ENCODE assay signal across 1 cellular context in the genomic region with DNA sequence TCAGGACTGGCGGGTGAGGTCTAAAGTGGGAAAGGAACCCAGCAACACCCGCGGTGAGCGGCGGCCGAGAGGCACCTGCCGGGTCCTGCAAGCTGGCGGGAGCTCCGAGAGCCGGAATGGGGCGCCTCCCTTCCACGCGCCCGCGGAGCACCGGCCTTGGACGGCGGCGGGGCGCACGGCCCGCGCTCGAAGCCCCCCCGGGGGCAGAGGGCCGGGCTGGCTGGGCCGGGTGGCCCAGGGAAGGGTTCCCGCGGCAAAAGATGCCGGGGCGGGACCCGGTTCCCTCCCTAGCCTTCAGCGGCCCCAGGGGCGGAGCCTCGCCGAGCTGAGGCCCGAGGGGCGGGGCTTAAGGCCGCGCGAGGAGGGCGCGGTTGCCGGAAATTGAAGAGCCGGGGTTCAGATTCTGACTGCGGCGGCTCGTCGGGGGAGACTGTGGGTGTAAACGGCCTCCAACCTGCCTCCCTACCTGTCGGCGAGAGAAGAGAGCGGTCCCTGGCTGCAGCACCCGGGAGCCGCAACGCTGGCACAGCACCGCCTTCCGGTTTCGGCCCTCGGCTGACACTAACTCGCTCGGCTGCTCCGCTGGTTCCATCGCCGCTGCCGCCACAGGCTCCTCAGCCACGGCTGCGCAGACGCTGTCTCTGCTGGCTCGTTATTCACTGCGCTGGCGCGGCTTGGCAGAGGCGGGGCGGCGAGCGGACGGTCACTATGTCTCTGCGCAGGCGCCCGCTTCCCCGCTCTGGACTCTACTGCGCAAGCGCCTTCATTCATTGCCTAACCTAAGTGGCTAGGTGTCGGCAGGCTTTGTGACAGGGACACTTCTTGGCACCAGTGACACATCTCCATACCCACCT.
A peak's percentile ranks its signal among the peaks of the same experiment; 100 is the strongest.
TF ChIP-seq lines count a peak whose summit lies in the region.

Gene RABIF (minus strand): TSS at position 643 of the 854 bp plus-strand sequence. CDS start 51 bp downstream, at position 592.

TF ChIP-seq in HepG2, 621 proteins besides CTCF, POLR2A, EP300 and RAD21 (continued from another document and continues in another):
- TF ChIP-seq ZNF790 (CRISPR knock-in tag; IDR thresholded peaks at IDR 0.05; ENCODE audit: borderline replicate concordance) = peak; percentile 67; the same call in 1 of the 2 replicates
- TF ChIP-seq SOX6 (IDR thresholded peaks at IDR 0.05) = no peak
- peak; percentile 68; the same call in 1 of the 2 replicates for TF ChIP-seq SOX6 (CRISPR knock-in tag; IDR thresholded peaks at IDR 0.05)
- no peak for TF ChIP-seq SMARCC2 (IDR thresholded peaks at IDR 0.05)
- peak; percentile 36; the same call in 1 of the 2 replicates for TF ChIP-seq SIX4 (CRISPR knock-in tag; IDR thresholded peaks at IDR 0.05)
- no peak; the same call in 1 of the 2 replicates for TF ChIP-seq MED13 (CRISPR knock-in tag; IDR thresholded peaks at IDR 0.05)
- peak; percentile 67; the same call in 1 of the 2 replicates for TF ChIP-seq ZFP36L2 (CRISPR knock-in tag; IDR thresholded peaks at IDR 0.05)
- no peak for TF ChIP-seq ZNF552 (CRISPR knock-in tag; IDR thresholded peaks at IDR 0.05; ENCODE audit: borderline replicate concordance)
- TF ChIP-seq ZNF772 (CRISPR knock-in tag; IDR thresholded peaks at IDR 0.05) = peak; percentile 85; the same call in 1 of the 2 replicates
- peak; percentile 69; the same call in 1 of the 2 replicates for TF ChIP-seq THAP9 (CRISPR knock-in tag; IDR thresholded peaks at IDR 0.05; ENCODE audit: borderline replicate concordance)
- peak; percentile 88; the same call in 1 of the 2 replicates for TF ChIP-seq ZNF225 (CRISPR knock-in tag; IDR thresholded peaks at IDR 0.05)
- TF ChIP-seq KLF12 (CRISPR knock-in tag; IDR thresholded peaks at IDR 0.05; ENCODE audit: borderline replicate concordance) = peak; percentile 62; the same call in 1 of the 2 replicates
- 0 out of 2 replicates have a peak, but pooled peaks have one; percentile 33 for TF ChIP-seq ZNF329 (CRISPR knock-in tag; IDR thresholded peaks at IDR 0.05; ENCODE audit: low read depth)
- peak; percentile 40; the same call in 1 of the 2 replicates for TF ChIP-seq TMF1 (CRISPR knock-in tag; IDR thresholded peaks at IDR 0.05; ENCODE audit: low read depth)
- TF ChIP-seq ZNF850 (CRISPR knock-in tag; conservative IDR thresholded peaks at IDR 0.05) = no peak
- TF ChIP-seq TAF1 (CRISPR knock-in tag; IDR thresholded peaks at IDR 0.05) = peak; percentile 93
- peak; percentile 72 for TF ChIP-seq HNRNPK (IDR thresholded peaks at IDR 0.05; ENCODE audit: low read depth, low read length, poor library complexity, severe bottlenecking)
- TF ChIP-seq SALL1 (CRISPR knock-in tag; IDR thresholded peaks at IDR 0.05) = peak; percentile 80
- peak; percentile 91 for TF ChIP-seq ASH2L (IDR thresholded peaks at IDR 0.05; ENCODE audit: insufficient read length, low read depth, low read length)
- peak; percentile 33; the same call in 1 of the 2 replicates for TF ChIP-seq NR2F2 (IDR thresholded peaks at IDR 0.05; ENCODE audit: borderline replicate concordance, low read depth)
- TF ChIP-seq TFDP2 (CRISPR knock-in tag; IDR thresholded peaks at IDR 0.05) = peak; percentile 60
- TF ChIP-seq ZFYVE20 (CRISPR knock-in tag; IDR thresholded peaks at IDR 0.05; ENCODE audit: borderline replicate concordance, low read depth) = 0 out of 2 replicates have a peak, but pooled peaks have one; percentile 35
- TF ChIP-seq ZFP82 (CRISPR knock-in tag; IDR thresholded peaks at IDR 0.05; ENCODE audit: borderline replicate concordance) = 0 out of 2 replicates have a peak, but pooled peaks have one; percentile 60
- 0 out of 2 replicates have a peak, but pooled peaks have one; percentile 30 for TF ChIP-seq ZNF101 (CRISPR knock-in tag; IDR thresholded peaks at IDR 0.05; ENCODE audit: borderline replicate concordance, low read depth)
- TF ChIP-seq ZFP37 (CRISPR knock-in tag; IDR thresholded peaks at IDR 0.05; ENCODE audit: borderline replicate concordance) = no peak; the same call in 1 of the 2 replicates
- peak; percentile 68 for TF ChIP-seq YY1 (IDR thresholded peaks at IDR 0.05; ENCODE audit: insufficient read depth, insufficient replicate concordance, low read depth, low read length)
- TF ChIP-seq MXD4 (CRISPR knock-in tag; IDR thresholded peaks at IDR 0.05) = peak; percentile 80
- TF ChIP-seq ZNF180 (CRISPR knock-in tag; IDR thresholded peaks at IDR 0.05; ENCODE audit: borderline replicate concordance, low read depth) = no peak
- 0 out of 2 replicates have a peak, but pooled peaks have one; percentile 12 for TF ChIP-seq ZNF335 (CRISPR knock-in tag; IDR thresholded peaks at IDR 0.05)
- TF ChIP-seq SNAPC5 (CRISPR knock-in tag; IDR thresholded peaks at IDR 0.05; ENCODE audit: borderline replicate concordance) = 0 out of 2 replicates have a peak, but pooled peaks have one; percentile 47
- TF ChIP-seq, protein P1, sequence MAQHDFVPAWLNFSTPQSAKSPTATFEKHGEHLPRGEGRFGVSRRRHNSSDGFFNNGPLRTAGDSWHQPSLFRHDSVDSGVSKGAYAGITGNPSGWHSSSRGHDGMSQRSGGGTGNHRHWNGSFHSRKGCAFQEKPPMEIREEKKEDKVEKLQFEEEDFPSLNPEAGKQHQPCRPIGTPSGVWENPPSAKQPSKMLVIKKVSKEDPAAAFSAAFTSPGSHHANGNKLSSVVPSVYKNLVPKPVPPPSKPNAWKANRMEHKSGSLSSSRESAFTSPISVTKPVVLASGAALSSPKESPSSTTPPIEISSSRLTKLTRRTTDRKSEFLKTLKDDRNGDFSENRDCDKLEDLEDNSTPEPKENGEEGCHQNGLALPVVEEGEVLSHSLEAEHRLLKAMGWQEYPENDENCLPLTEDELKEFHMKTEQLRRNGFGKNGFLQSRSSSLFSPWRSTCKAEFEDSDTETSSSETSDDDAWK (CRISPR knock-in tag; IDR thresholded peaks at IDR 0.05) = no peak
- TF ChIP-seq ZC3H13 (CRISPR knock-in tag; IDR thresholded peaks at IDR 0.05) = peak; percentile 63; the same call in 1 of the 2 replicates
- TF ChIP-seq SP4 (CRISPR knock-in tag; IDR thresholded peaks at IDR 0.05) = peak; percentile 62
- no peak; the same call in 1 of the 2 replicates for TF ChIP-seq ZNF276 (CRISPR knock-in tag; IDR thresholded peaks at IDR 0.05; ENCODE audit: low read depth)
- peak; percentile 25 for TF ChIP-seq U2AF1 (optimal IDR thresholded peaks at IDR 0.05; ENCODE audit: low read depth, low read length)
- 0 out of 2 replicates have a peak, but pooled peaks have one; percentile 47 for TF ChIP-seq ZNF800 (CRISPR knock-in tag; IDR thresholded peaks at IDR 0.05)
- peak; percentile 95 for TF ChIP-seq RBM39 (IDR thresholded peaks at IDR 0.05; ENCODE audit: low read depth, low read length, poor library complexity, severe bottlenecking)
- peak; percentile 72; the same call in 1 of the 2 replicates for TF ChIP-seq EED (CRISPR knock-in tag; IDR thresholded peaks at IDR 0.05)
- TF ChIP-seq, protein P2, sequence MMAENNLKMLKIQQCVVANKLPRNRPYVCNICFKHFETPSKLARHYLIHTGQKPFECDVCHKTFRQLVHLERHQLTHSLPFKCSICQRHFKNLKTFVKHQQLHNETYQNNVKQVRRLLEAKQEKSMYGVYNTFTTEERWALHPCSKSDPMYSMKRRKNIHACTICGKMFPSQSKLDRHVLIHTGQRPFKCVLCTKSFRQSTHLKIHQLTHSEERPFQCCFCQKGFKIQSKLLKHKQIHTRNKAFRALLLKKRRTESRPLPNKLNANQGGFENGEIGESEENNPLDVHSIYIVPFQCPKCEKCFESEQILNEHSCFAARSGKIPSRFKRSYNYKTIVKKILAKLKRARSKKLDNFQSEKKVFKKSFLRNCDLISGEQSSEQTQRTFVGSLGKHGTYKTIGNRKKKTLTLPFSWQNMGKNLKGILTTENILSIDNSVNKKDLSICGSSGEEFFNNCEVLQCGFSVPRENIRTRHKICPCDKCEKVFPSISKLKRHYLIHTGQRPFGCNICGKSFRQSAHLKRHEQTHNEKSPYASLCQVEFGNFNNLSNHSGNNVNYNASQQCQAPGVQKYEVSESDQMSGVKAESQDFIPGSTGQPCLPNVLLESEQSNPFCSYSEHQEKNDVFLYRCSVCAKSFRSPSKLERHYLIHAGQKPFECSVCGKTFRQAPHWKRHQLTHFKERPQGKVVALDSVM (CRISPR knock-in tag; IDR thresholded peaks at IDR 0.05) = peak; percentile 65
- peak; percentile 68 for TF ChIP-seq BRD4 (CRISPR knock-in tag; IDR thresholded peaks at IDR 0.05)
- TF ChIP-seq XRCC5 (optimal IDR thresholded peaks at IDR 0.05; ENCODE audit: low read length) = peak; percentile 58
- TF ChIP-seq ZNF256 (CRISPR knock-in tag; conservative IDR thresholded peaks at IDR 0.05) = no peak
- TF ChIP-seq JARID2 (CRISPR knock-in tag; IDR thresholded peaks at IDR 0.05; ENCODE audit: insufficient replicate concordance) = peak; percentile 95
- no peak; the same call in 1 of the 2 replicates for TF ChIP-seq ZNF776 (CRISPR knock-in tag; IDR thresholded peaks at IDR 0.05)
- peak; percentile 74; the same call in 1 of the 2 replicates for TF ChIP-seq ISL2 (CRISPR knock-in tag; IDR thresholded peaks at IDR 0.05)
- TF ChIP-seq FOXP4 (CRISPR knock-in tag; IDR thresholded peaks at IDR 0.05) = peak; percentile 28; the same call in 1 of the 2 replicates
- no peak for TF ChIP-seq FOXA1 (IDR thresholded peaks at IDR 0.05)
- TF ChIP-seq FOXA1 (CRISPR knock-in tag; IDR thresholded peaks at IDR 0.05) = no peak
- TF ChIP-seq NFYC (CRISPR knock-in tag; IDR thresholded peaks at IDR 0.05) = 0 out of 2 replicates have a peak, but pooled peaks have one; percentile 20
- TF ChIP-seq RBAK (CRISPR knock-in tag; IDR thresholded peaks at IDR 0.05) = no peak
